3 cellular contexts compared by ENCODE assay signal in genomic region chr13:41079725-41080124, GRCh38.
"Had no signal": no experiment of that assay in that cellular context is flagged by ENCODE, and none has a peak within 500 bp of the region (broad histone marks: within the 10 kb centered on the region; RNA-seq: fewer than 3 reads in every experiment).

No MANE protein-coding gene starts in this region.

- H3K4me3 ChIP-seq: GM12878 had no signal

- ATAC-seq: GM12878 had no signal

- DNase-seq: GDM1, GF-D8 had no signal
